ENCODE assay signal across 8 cellular contexts in the genomic region with DNA sequence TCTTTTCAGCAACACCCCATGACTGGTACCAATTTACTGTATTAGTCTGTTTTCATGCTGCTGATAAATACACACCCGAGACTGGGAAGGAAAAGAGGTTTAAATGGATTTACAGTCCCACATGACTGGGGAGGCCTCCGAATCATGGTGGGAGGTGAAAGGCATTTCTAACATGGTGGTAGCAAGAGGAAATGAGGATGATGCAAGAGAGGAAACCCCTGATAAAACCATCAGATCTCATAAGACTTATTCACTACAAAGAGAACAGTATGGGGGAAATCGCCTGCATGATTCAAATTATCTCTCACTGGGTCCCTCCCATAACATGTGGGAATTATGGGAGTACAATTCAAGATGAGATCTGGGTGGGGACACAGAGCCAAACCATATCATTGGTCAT.
A peak's percentile ranks its signal among the peaks of the same experiment; 100 is the strongest.
DNase-seq lines count a peak whose midpoint lies in the region; ATAC-seq and TF ChIP-seq lines count a peak whose summit lies in the region.
"Not testable (repeated sequence)": the region's sequence is repeated elsewhere in the genome, so short reads cannot be mapped to it uniquely, and the experiment has no call there.

No MANE protein-coding gene starts in this region.

- H3F3A ChIP-seq in PC-9 (ENCODE audit: insufficient read depth, low read depth): not testable (repeated sequence)

- not testable (repeated sequence) for H3K4me1 Mint-ChIP-seq in WTC11
- H3K4me1 Mint-ChIP-seq in activated naive CD8-positive, alpha-beta T cell treated with anti-CD3 and anti-CD28 coated beads, Interleukin-2, amount 10 ng/mL, durations not matched to agents 7 days and 5 days: peaks cover 40% of the 10 kb centered on the region

- not testable (repeated sequence) for H3K4me1 ChIP-seq in A673 (ENCODE audit: insufficient read depth, low read length, poor library complexity, severe bottlenecking); PC-9 (replicated peaks; ENCODE audit: insufficient read depth)

- not testable (repeated sequence) for H3K9me2 ChIP-seq in PC-9 (ENCODE audit: insufficient read depth)

- not testable (repeated sequence) for H3K27me3 ChIP-seq in A673 (replicated peaks; ENCODE audit: insufficient read depth, low read depth, low read length, poor library complexity); PC-9 (ENCODE audit: insufficient read depth, low read depth)

- not testable (repeated sequence) for H4K20me1 ChIP-seq in PC-9 (ENCODE audit: insufficient read depth)

- not testable (repeated sequence) for H3K79me2 ChIP-seq in PC-9 (ENCODE audit: low read depth)

- CTCF ChIA-PET in A673 (lab: Charles Lee); PC-9 (lab: Charles Lee); WTC11 (lab: Charles Lee): not testable (repeated sequence)

- H3K9me3 ChIP-seq in A673 (ENCODE audit: low read depth, low read length, poor library complexity, severe bottlenecking); KOPT-K1 (ENCODE audit: insufficient read depth, low read length, poor library complexity, severe bottlenecking); PC-9 (ENCODE audit: insufficient read depth, low read depth): not testable (repeated sequence)

- H3K36me3 ChIP-seq in A673 (ENCODE audit: insufficient read depth, low read length, poor library complexity, severe bottlenecking); PC-9 (ENCODE audit: low read depth): not testable (repeated sequence)
- H3K36me3 ChIP-seq in KOPT-K1 (ENCODE audit: insufficient read depth, low read length): peaks cover 17% of the 10 kb centered on the region

- POLR2A ChIA-PET in A673 (lab: Charles Lee; ENCODE audit: low non-redundant PET); PC-9 (lab: Charles Lee; ENCODE audit: unreplicated experiment); WTC11 (lab: Charles Lee); activated naive CD8-positive, alpha-beta T cell treated with anti-CD3 and anti-CD28 coated beads, Interleukin-2, amount 10 ng/mL, durations not matched to agents 7 days and 5 days (lab: Charles Lee): not testable (repeated sequence)

- intact Hi-C loops in A673 (cut with micrococcal nuclease; ENCODE audit: unreplicated experiment): loop anchor here (10.0 kb wide), 1 partner anchor 432 kb away; no protein-coding TSS in a partner anchor
- intact Hi-C loops in PC-9 (cut with micrococcal nuclease; ENCODE audit: unreplicated experiment): not testable (repeated sequence)

- not testable (repeated sequence) for H3K27me3 Mint-ChIP-seq in WTC11 (ENCODE audit: low read depth); activated naive CD8-positive, alpha-beta T cell treated with anti-CD3 and anti-CD28 coated beads, Interleukin-2, amount 10 ng/mL, durations not matched to agents 7 days and 5 days

- H3K36me3 Mint-ChIP-seq in WTC11: not testable (repeated sequence)
- H3K36me3 Mint-ChIP-seq in activated naive CD8-positive, alpha-beta T cell treated with anti-CD3 and anti-CD28 coated beads, Interleukin-2, amount 10 ng/mL, durations not matched to agents 7 days and 5 days: peaks cover 62% of the 10 kb centered on the region

- H3K4me3 ChIP-seq in A673 (ENCODE audit: low read depth, low read length, poor library complexity, severe bottlenecking); PC-9: not testable (repeated sequence)

- BruUV-seq in A673 (replicated peaks; lab: Mats Ljungman, UMichigan); PC-9 (replicated peaks; lab: Mats Ljungman, UMichigan): not testable (repeated sequence)

- peak overlapping the region; percentile 59; the same call in 1 of the 2 replicates for H2AFZ ChIP-seq in PC-9

- DNase-seq in A673 (ENCODE audit: low spot score) (peak; percentile 74), GF-D8 (lab: John Stamatoyannopoulos, UW) (peak; percentile 23), NCI-H226 (peak; percentile 13), renal cortical epithelial cell (ENCODE audit: low read depth) (peak; percentile 2)
- DNase-seq in PC-9; WTC11 (ENCODE audit: low spot score); activated naive CD8-positive, alpha-beta T cell treated with anti-CD3 and anti-CD28 coated beads, Interleukin-2, amount 10 ng/mL, durations not matched to agents 7 days and 5 days: not testable (repeated sequence)

- peak overlapping the region; percentile 53; the same call in 1 of the 2 replicates for H3K27ac Mint-ChIP-seq in WTC11
- peak overlapping the region; percentile 66 for H3K27ac Mint-ChIP-seq in activated naive CD8-positive, alpha-beta T cell treated with anti-CD3 and anti-CD28 coated beads, Interleukin-2, amount 10 ng/mL, durations not matched to agents 7 days and 5 days

- not testable (repeated sequence) for H3K9me3 Mint-ChIP-seq in WTC11
- peaks cover 24% of the 10 kb centered on the region for H3K9me3 Mint-ChIP-seq in activated naive CD8-positive, alpha-beta T cell treated with anti-CD3 and anti-CD28 coated beads, Interleukin-2, amount 10 ng/mL, durations not matched to agents 7 days and 5 days

- peak overlapping the region; percentile 6 for H3K27ac ChIP-seq in A673 (ENCODE audit: low read depth, low read length, poor library complexity, severe bottlenecking)
- peak overlapping the region; percentile 100 for H3K27ac ChIP-seq in KOPT-K1 (ENCODE audit: low read depth, low read length, poor library complexity, severe bottlenecking)
- not testable (repeated sequence) for H3K27ac ChIP-seq in PC-9

- H3K4me3 Mint-ChIP-seq in WTC11; activated naive CD8-positive, alpha-beta T cell treated with anti-CD3 and anti-CD28 coated beads, Interleukin-2, amount 10 ng/mL, durations not matched to agents 7 days and 5 days: not testable (repeated sequence)

- H3K4me2 ChIP-seq in PC-9: not testable (repeated sequence)

- TF ChIP-seq CTCF in A673 (conservative IDR thresholded peaks at IDR 0.05; ENCODE audit: low read depth, low read length); PC-9 (conservative IDR thresholded peaks at IDR 0.05); WTC11 (IDR thresholded peaks at IDR 0.05): not testable (repeated sequence)

- ATAC-seq in WTC11; activated naive CD8-positive, alpha-beta T cell treated with anti-CD3 and anti-CD28 coated beads, Interleukin-2, amount 10 ng/mL, durations not matched to agents 7 days and 5 days (ENCODE audit: low read depth): not testable (repeated sequence)
